ENCODE assay signal across 9 cellular contexts in the genomic region with DNA sequence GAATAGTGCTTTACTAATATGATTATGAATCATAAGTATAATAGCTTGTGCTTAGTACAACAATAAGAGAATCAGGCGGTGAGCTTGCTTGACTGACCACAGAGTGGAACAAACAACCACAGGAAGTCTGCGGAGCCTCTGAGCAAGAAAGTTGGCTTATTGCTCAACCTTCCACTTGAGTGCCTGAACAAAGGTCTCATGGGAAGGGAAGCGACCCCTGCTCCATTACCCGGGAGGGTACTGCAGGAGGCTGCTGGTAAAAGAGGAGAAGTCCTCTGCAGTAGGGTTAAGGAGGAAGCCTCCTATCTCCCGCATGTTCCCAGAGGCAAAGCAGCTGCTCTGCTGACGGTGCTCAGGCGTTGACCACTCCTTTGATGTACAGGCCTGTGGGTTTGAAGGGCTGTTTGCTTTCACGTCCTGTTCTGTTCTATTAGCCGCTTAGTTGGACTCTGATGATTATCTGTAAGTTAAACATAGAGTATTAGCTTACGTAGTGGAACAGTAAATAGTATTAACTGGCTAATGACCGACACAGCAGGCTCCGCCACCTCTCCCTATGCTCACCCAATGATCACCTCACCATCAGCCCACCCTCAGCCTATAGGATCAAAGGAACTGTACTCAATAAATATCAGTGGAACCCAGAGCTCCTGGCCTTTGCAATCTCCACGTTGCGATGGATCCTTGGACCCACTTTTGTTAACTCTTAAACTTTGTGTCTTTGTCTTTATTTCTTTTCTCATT. TPM values are rescaled to one million over a fixed set of nuclear protein-coding genes. Genes with fewer than 3 reads are reported as not detected.
DNase-seq lines count a peak whose midpoint lies in the region; ATAC-seq and TF ChIP-seq lines count a peak whose summit lies in the region.
"Had no signal": no experiment of that assay in that cellular context is flagged by ENCODE, and none has a peak within 500 bp of the region (broad histone marks: within the 10 kb centered on the region; RNA-seq: fewer than 3 reads in every experiment).

No MANE protein-coding gene starts in this region.

- no peak overlapping the region for H3K4me3 ChIP-seq in vagina

- peak overlapping the region; percentile 25 for H3K4me3 Mint-ChIP-seq in T-helper 17 cell

- no peaks in the 10 kb centered on the region for H3K9me3 ChIP-seq in T-helper 17 cell (ENCODE audit: control insufficient read depth, low read length, poor library complexity, severe bottlenecking)
- H3K9me3 ChIP-seq in vagina, result no peaks in the 10 kb centered on the region

- H3K27me3 ChIP-seq in vagina, result peaks cover 4% of the 10 kb centered on the region

- peaks cover 57% of the 10 kb centered on the region for H3K27me3 Mint-ChIP-seq in T-helper 17 cell

- no peak overlapping the region for H3K27ac ChIP-seq in vagina

- H3K4me1 ChIP-seq in vagina, result peaks cover 8% of the 10 kb centered on the region

- DNase-seq in Daoy (ENCODE audit: low read depth), result peak; percentile 51
- DNase-seq in T-helper 17 cell, result no peak
- peak; percentile 47 for DNase-seq in foreskin melanocyte
- DNase-seq in pulmonary artery endothelial cell (ENCODE audit: low read depth, low spot score), result peak; percentile 67
- DNase-seq in vagina (ENCODE audit: extremely low spot score in 2 of 2), result no peak

- no peak overlapping the region for H3K27ac Mint-ChIP-seq in T-helper 17 cell

- no peaks in the 10 kb centered on the region for H3K36me3 ChIP-seq in vagina

- ATAC-seq in HG02678 (IDR thresholded peaks at IDR 0.05; ENCODE audit: unreplicated experiment) (peak; percentile 47), T-helper 17 cell (no peak), HG03565 (IDR thresholded peaks at IDR 0.05; ENCODE audit: unreplicated experiment) (no peak), GM21723 (IDR thresholded peaks at IDR 0.05; ENCODE audit: unreplicated experiment) (no peak)

- no peak for TF ChIP-seq CTCF in vagina (IDR thresholded peaks at IDR 0.05)

- peaks cover 8% of the 10 kb centered on the region for H3K4me1 Mint-ChIP-seq in T-helper 17 cell

- H3K36me3 Mint-ChIP-seq in T-helper 17 cell (ENCODE audit: low read depth), result no peaks in the 10 kb centered on the region

- TF ChIP-seq POLR2A in vagina (IDR thresholded peaks at IDR 0.05), result no peak

- intact Hi-C loops in vagina (cut with DNase I), result no loop called here

RNA-seq across cellular contexts. Expression of a gene that starts 17.5 kb away (rescaled TPM):
- not detected in 2 replicates for total RNA-seq in Daoy (2014; rRNA removed; shearing (Covaris generic))
- total RNA-seq in T-helper 17 cell (not detected), pulmonary artery endothelial cell (not detected in 2 replicates), vagina (28.7 TPM)

RNA-seq across cellular contexts. Expression of a gene that starts 31.1 kb away (rescaled TPM):
- not detected in 2 replicates for total RNA-seq in Daoy (2014; rRNA removed; shearing (Covaris generic))
- total RNA-seq in T-helper 17 cell (not detected), pulmonary artery endothelial cell (not detected in 2 replicates), vagina (15.0 TPM)

RNA-seq across cellular contexts. Expression of a gene that starts 54.0 kb away (rescaled TPM):
- total RNA-seq in Daoy (2014; rRNA removed; shearing (Covaris generic)), result under 0.01 TPM in 1 of 2 replicates, not detected in the other
- total RNA-seq in T-helper 17 cell, result under 1 TPM in 1 of 2 donors, not detected in 1; 0.08 TPM
- not detected in 2 replicates for total RNA-seq in pulmonary artery endothelial cell
- total RNA-seq in vagina, result not detected
- total RNA-seq: epithelial cell of proximal tubule had no signal

Comparison
In these comparisons a context has a peak if more than half of its experiments do, and no peak if none do; other contexts are left out.
1. DNase-seq: peak in Daoy (single experiment), foreskin melanocyte (single experiment) and pulmonary artery endothelial cell (single experiment); none in T-helper 17 cell (0 of 3) and vagina (0 of 2).
2. RNA of a gene that starts 17.5 kb away (total RNA-seq): 28.7 TPM in vagina (single experiment); not detected in T-helper 17 cell, not detected in Daoy and not detected in pulmonary artery endothelial cell; every median in the first group is over 10 times any median in the second.
3. RNA of a gene that starts 31.1 kb away (total RNA-seq): 15.0 TPM in vagina (single experiment); not detected in T-helper 17 cell, not detected in pulmonary artery endothelial cell and not detected in Daoy; every median in the first group is over 10 times any median in the second.